Comparison of ENCODE assay signal across 13 cellular contexts in the genomic region with DNA sequence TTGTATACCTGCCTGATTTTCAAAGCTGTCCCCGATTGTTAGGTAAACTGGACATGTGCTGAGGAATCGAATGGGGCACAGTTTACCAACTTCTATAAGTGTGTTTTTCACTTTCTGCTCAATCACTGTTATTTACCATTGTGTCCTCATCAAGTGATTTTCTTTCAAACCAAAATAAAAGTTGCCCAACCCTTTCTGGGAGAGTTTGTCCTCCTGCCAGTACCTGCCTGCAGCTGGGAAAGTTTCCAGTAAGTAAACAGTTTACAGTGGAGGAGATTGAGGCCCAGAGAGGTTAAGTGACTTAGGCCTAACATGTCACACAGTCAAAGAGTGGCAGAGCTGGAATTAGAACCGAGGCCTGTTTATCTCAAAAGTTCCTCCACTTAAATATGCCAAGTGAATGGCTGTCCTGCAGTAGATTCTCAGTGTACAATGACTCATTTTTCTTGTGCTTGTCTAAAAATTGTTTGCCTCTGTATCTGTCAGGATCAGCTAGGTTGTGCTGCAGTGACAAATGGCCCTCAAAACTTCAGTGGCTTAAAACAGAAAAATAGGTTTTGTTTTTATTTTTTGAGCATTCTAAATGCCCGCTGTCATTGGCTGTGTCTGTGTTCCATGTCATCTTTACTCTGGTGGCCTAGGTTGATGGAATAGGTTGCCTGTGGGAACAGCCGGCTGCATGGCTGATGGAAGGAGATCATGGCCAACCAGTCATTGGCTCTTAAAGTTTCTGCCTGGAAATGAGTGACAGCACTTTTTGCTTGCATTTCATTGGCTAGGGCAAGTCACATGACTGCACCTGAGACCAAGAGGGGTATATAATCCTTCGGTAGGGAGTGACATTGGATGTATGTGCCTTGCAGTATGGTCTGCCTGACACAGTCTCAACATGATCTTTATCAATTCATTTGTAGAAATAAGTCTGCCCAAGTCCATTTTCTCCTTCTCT.
A peak's percentile ranks its signal among the peaks of the same experiment; 100 is the strongest.
DNase-seq lines count a peak whose midpoint lies in the region; ATAC-seq, FAIRE-seq and TF ChIP-seq lines count a peak whose summit lies in the region.
"Had no signal": no experiment of that assay in that cellular context is flagged by ENCODE, and none has a peak within 500 bp of the region (broad histone marks: within the 10 kb centered on the region; RNA-seq: fewer than 3 reads in every experiment).

No MANE protein-coding gene starts in this region.

- ATAC-seq in K562 (peak; percentile 33; the same call in 1 of the 3 replicates), HG03432 (IDR thresholded peaks at IDR 0.05; ENCODE audit: unreplicated experiment) (no peak)
- ATAC-seq: activated T-cell treated with anti-CD3 and anti-CD28 coated beads, Interleukin-2, amount 50 U/mL, for 4 hours had no signal

- H3K9me1 ChIP-seq in K562 (ENCODE audit: control insufficient read depth, insufficient read depth, low read length) (no peaks in the 10 kb centered on the region), keratinocyte (ENCODE audit: control insufficient read depth, extremely low read depth, insufficient read depth, low read length) (peaks cover 2% of the 10 kb centered on the region)

- no peaks in the 10 kb centered on the region for H3K9me3 ChIP-seq in K562 (replicated peaks; ENCODE audit: control insufficient read depth, insufficient read depth, low read depth, low read length)
- no peaks in the 10 kb centered on the region for H3K9me3 ChIP-seq in keratinocyte (ENCODE audit: control insufficient read depth, low read depth, low read length)
- no peaks in the 10 kb centered on the region for H3K9me3 ChIP-seq in transverse colon

- TF ChIP-seq CTCF in K562 (IDR thresholded peaks at IDR 0.05 in 2 of 3, conservative IDR thresholded peaks at IDR 0.05 in 1 of 3; ENCODE audit: insufficient read depth in 2 of 3, low read depth in 1 of 3, low read length in 3 of 3): no peak
- no peak for TF ChIP-seq CTCF in keratinocyte (optimal IDR thresholded peaks at IDR 0.05 in 1 of 3, IDR thresholded peaks at IDR 0.05 in 1 of 3, conservative IDR thresholded peaks at IDR 0.05 in 1 of 3; ENCODE audit: extremely low read depth in 1 of 3, insufficient read depth in 2 of 3, low read length in 3 of 3)
- TF ChIP-seq CTCF in transverse colon (IDR thresholded peaks at IDR 0.05): no peak
- TF ChIP-seq CTCF in D721Med (IDR thresholded peaks at IDR 0.05; ENCODE audit: insufficient read depth, missing control alignments): no peak

- FAIRE-seq in K562 (lab: Jason Lieb, UNC) (no peak), keratinocyte (lab: Jason Lieb, UNC) (peak; percentile 41), D721Med (lab: Jason Lieb, UNC) (no peak)
- FAIRE-seq: A204.1, small intestine had no signal

- in situ Hi-C loops in K562 (cut with MboI): no loop called here
- in situ Hi-C loops in transverse colon (cut with MboI; ENCODE audit: low pct_ligation_motif_present in 1 of 4, low pct_unique_long_range_greater_than_20kb in 1 of 4, low sequenced_read_pairs in 3 of 4): no loop called here

- H3K27me3 ChIP-seq in K562 (ENCODE audit: control insufficient read depth in 2 of 2, insufficient read depth in 2 of 2, low read length in 2 of 2) (peaks cover 0 to 3% of the 10 kb centered on the region in 2 experiments; a peak in 2 of 5 replicates), keratinocyte (ENCODE audit: control insufficient read depth, extremely low read depth, insufficient read depth, low read length) (no peaks in the 10 kb centered on the region), transverse colon (no peaks in the 10 kb centered on the region)

- DNase-seq in DMS 273 (lab: John Stamatoyannopoulos, UW; ENCODE audit: unreplicated experiment) (peak; percentile 13), DMS 273 treated with DMSO at 0.1 percent for 48 hours (lab: John Stamatoyannopoulos, UW) (no peak), K562 (ENCODE audit: extremely low read depth in 1 of 4, low spot score in 3 of 4) (peak in 3 of 4 experiments; percentile 14 to 48 (median 18)), keratinocyte (ENCODE audit: low read depth, low spot score) (no peak), transverse colon (no peak), D721Med (ENCODE audit: insufficient read length, low spot score) (no peak), SIG-M5 (lab: John Stamatoyannopoulos, UW) (no peak)
- DNase-seq: activated CD4-positive, alpha-beta T cell treated with anti-CD3 and anti-CD28 coated beads for 1 hour; activated T-cell treated with anti-CD3 and anti-CD28 coated beads, Interleukin-2, amount 50 U/mL, for 4 hours; NCI-H2107; small intestine had no signal

- TF ChIP-seq EP300 in K562 (IDR thresholded peaks at IDR 0.05; ENCODE audit: low read length) (no peak), transverse colon (IDR thresholded peaks at IDR 0.05; ENCODE audit: low read depth) (no peak)

- H3K79me2 ChIP-seq in K562 (ENCODE audit: control insufficient read depth, insufficient read depth, low read length) (no peaks in the 10 kb centered on the region), keratinocyte (ENCODE audit: control insufficient read depth, insufficient read depth, low read length) (no peaks in the 10 kb centered on the region)

- intact Hi-C loops in K562 (cut with micrococcal nuclease) (no loop called here), transverse colon (cut with DNase I; ENCODE audit: low total_unique reads) (no loop called here)

- H4K20me1 ChIP-seq in K562 (replicated peaks; ENCODE audit: control insufficient read depth, insufficient read depth, low read length) (no peaks in the 10 kb centered on the region), keratinocyte (ENCODE audit: control insufficient read depth, extremely low read depth, insufficient read depth, low read length) (peaks cover 3% of the 10 kb centered on the region)

- H2AFZ ChIP-seq in K562 (ENCODE audit: low read depth, low read length) (no peak overlapping the region), keratinocyte (ENCODE audit: control insufficient read depth, low read length) (no peak overlapping the region)

- no TSS peak for BruUV-seq in K562 (replicated peaks; lab: Mats Ljungman, UMichigan)

- no peak for TF ChIP-seq RAD21 in K562 (CRISPR knock-in tag; conservative IDR thresholded peaks at IDR 0.05 in 1 of 2, IDR thresholded peaks at IDR 0.05 in 1 of 2)

- no peak overlapping the region for H3K27ac ChIP-seq in K562 (ENCODE audit: extremely low read depth, low read depth, low read length)
- no peak overlapping the region for H3K27ac ChIP-seq in keratinocyte (ENCODE audit: control insufficient read depth, insufficient read depth, low read length)
- H3K27ac ChIP-seq in transverse colon: peak overlapping the region; percentile 27 to 84 (median 36)

- H3K36me3 ChIP-seq in K562 (ENCODE audit: control insufficient read depth, insufficient read depth, low read length): no peaks in the 10 kb centered on the region
- peaks cover 0 to 3% of the 10 kb centered on the region in 2 experiments for H3K36me3 ChIP-seq in keratinocyte (ENCODE audit: control insufficient read depth in 2 of 2, extremely low read depth in 1 of 2, insufficient read depth in 2 of 2, low read length in 2 of 2)
- no peaks in the 10 kb centered on the region for H3K36me3 ChIP-seq in transverse colon

- no peak for TF ChIP-seq POLR2A in K562 (conservative IDR thresholded peaks at IDR 0.05)
- no peak for TF ChIP-seq POLR2A in transverse colon (IDR thresholded peaks at IDR 0.05)

- WGBS in K562 (ENCODE audit: insufficient coverage, low coverage, missing lambda C conversion rate): 1% methylated on average over 6 of the region's 6 CpGs
- WGBS in transverse colon (ENCODE audit: low coverage in 1 of 2), 2 donors: 59 to 76% methylated on average over 4 to 6 of the region's 6 CpGs

- H3K9ac ChIP-seq in K562 (ENCODE audit: insufficient read depth in 1 of 2, low read depth in 2 of 2, low read length in 2 of 2): no peak overlapping the region
- H3K9ac ChIP-seq in keratinocyte (ENCODE audit: control insufficient read depth, extremely low read depth, insufficient read depth, low read length): no peak overlapping the region

- no peaks in the 10 kb centered on the region for H3K4me1 ChIP-seq in K562 (replicated peaks in 1 of 2; ENCODE audit: control insufficient read depth in 2 of 2, insufficient read depth in 2 of 2, low read length in 2 of 2)
- peaks cover 13% of the 10 kb centered on the region for H3K4me1 ChIP-seq in keratinocyte (ENCODE audit: control insufficient read depth, extremely low read depth, insufficient read depth, low read length)
- peaks cover 14 to 75% (median 41%) of the 10 kb centered on the region in 4 donors for H3K4me1 ChIP-seq in transverse colon

- CTCF ChIA-PET in K562 (lab: Yijun Ruan, JAX; ENCODE audit: low intra/inter-chr PET ratio): no interaction called here

- H3K4me2 ChIP-seq in K562 (ENCODE audit: insufficient read depth, low read length) (no peak overlapping the region), keratinocyte (ENCODE audit: control insufficient read depth, extremely low read depth, insufficient read depth, low read depth, low read length) (no peak overlapping the region)

- H3K4me3 ChIP-seq in K562: no peak overlapping the region
- H3K4me3 ChIP-seq in keratinocyte (ENCODE audit: control insufficient read depth in 2 of 3, extremely low read depth in 1 of 3, insufficient read depth in 2 of 3, low read depth in 1 of 3, low read length in 3 of 3): no peak overlapping the region
- no peak overlapping the region for H3K4me3 ChIP-seq in transverse colon

- POLR2A ChIA-PET in K562 (lab: Yijun Ruan, JAX): no interaction called here

- dilution Hi-C loops in keratinocyte (cut with MboI; ENCODE audit: extremely low pct_ligation_motif_present, low sequenced_read_pairs): no loop called here

TF ChIP-seq in K562, 482 proteins besides CTCF, POLR2A, EP300 and RAD21 (continues in another document):
- TF ChIP-seq TOE1 (IDR thresholded peaks at IDR 0.05; ENCODE audit: borderline replicate concordance) (peak; percentile 58; the same call in 1 of the 2 replicates), TOE1 (CRISPR knock-in tag; IDR thresholded peaks at IDR 0.05; ENCODE audit: borderline replicate concordance, low read depth) (no peak), ZNF780A (CRISPR knock-in tag; IDR thresholded peaks at IDR 0.05) (no peak), RFX5 (IDR thresholded peaks at IDR 0.05; ENCODE audit: low read depth, low read length) (peak; percentile 92)
- TF ChIP-seq, protein P1, sequence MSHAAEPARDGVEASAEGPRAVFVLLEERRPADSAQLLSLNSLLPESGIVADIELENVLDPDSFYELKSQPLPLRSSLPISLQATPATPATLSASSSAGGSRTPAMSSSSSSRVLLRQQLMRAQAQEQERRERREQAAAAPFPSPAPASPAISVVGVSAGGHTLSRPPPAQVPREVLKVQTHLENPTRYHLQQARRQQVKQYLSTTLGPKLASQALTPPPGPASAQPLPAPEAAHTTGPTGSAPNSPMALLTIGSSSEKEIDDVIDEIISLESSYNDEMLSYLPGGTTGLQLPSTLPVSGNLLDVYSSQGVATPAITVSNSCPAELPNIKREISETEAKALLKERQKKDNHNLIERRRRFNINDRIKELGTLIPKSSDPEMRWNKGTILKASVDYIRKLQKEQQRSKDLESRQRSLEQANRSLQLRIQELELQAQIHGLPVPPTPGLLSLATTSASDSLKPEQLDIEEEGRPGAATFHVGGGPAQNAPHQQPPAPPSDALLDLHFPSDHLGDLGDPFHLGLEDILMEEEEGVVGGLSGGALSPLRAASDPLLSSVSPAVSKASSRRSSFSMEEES (CRISPR knock-in tag; IDR thresholded peaks at IDR 0.05): peak; percentile 62

Comparison
In these comparisons a context has a peak if more than half of its experiments do, and no peak if none do; other contexts are left out.
1. DNase-seq: peak in DMS 273 (single experiment) and K562 (3 of 4); none in DMS 273 treated with DMSO at 0.1 percent for 48 hours (single experiment), keratinocyte (single experiment), transverse colon (single experiment), D721Med (single experiment) and SIG-M5 (single experiment).
2. H3K27ac ChIP-seq: peak in transverse colon (4 of 4); none in K562 (single experiment) and keratinocyte (single experiment).